1 cellular context compared by ENCODE assay signal in genomic region chr11:65413077-65413664, GRCh38. TPM values are rescaled to one million over a fixed set of nuclear protein-coding genes. Genes with fewer than 3 reads are reported as not detected.
"Had no signal": no experiment of that assay in that cellular context is flagged by ENCODE, and none has a peak within 500 bp of the region (broad histone marks: within the 10 kb centered on the region; RNA-seq: fewer than 3 reads in every experiment).

No MANE protein-coding gene starts in this region.

RNA-seq across cellular contexts. Expression of gene TIGD3, which starts 58.6 kb away (rescaled TPM):
- total RNA-seq: lung microvascular endothelial cell had no signal
